ENCODE assay signal across 2 cellular contexts in the genomic region with DNA sequence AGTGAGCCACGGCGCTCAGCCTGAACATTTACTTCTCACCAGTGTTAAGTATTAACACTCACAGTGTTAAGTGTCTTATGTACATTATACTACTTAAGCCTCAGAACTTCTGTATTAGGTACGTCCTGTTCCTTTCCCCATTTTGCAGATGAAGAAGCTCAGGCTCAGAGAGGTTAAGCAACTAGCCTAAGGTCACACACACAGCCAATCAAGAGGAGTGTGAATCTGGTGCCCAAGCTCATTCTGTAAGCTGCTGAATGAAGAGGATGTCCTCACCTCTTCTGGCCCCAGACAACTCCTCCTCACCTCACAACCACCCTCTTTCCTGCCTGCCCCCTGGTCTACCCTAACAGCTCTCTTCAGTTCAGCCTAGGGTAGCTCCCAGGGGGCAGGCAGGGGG.
A peak's percentile ranks its signal among the peaks of the same experiment; 100 is the strongest.
TF ChIP-seq lines count a peak whose summit lies in the region.

No MANE protein-coding gene starts in this region.

TF ChIP-seq in HepG2, 621 proteins besides CTCF, POLR2A, EP300 and RAD21:
- no peak for TF ChIP-seq ATAD3A (CRISPR knock-in tag; IDR thresholded peaks at IDR 0.05)
- peak; percentile 58; the same call in 1 of the 2 replicates for TF ChIP-seq ZNF768 (CRISPR knock-in tag; IDR thresholded peaks at IDR 0.05)
- TF ChIP-seq, protein P1, sequence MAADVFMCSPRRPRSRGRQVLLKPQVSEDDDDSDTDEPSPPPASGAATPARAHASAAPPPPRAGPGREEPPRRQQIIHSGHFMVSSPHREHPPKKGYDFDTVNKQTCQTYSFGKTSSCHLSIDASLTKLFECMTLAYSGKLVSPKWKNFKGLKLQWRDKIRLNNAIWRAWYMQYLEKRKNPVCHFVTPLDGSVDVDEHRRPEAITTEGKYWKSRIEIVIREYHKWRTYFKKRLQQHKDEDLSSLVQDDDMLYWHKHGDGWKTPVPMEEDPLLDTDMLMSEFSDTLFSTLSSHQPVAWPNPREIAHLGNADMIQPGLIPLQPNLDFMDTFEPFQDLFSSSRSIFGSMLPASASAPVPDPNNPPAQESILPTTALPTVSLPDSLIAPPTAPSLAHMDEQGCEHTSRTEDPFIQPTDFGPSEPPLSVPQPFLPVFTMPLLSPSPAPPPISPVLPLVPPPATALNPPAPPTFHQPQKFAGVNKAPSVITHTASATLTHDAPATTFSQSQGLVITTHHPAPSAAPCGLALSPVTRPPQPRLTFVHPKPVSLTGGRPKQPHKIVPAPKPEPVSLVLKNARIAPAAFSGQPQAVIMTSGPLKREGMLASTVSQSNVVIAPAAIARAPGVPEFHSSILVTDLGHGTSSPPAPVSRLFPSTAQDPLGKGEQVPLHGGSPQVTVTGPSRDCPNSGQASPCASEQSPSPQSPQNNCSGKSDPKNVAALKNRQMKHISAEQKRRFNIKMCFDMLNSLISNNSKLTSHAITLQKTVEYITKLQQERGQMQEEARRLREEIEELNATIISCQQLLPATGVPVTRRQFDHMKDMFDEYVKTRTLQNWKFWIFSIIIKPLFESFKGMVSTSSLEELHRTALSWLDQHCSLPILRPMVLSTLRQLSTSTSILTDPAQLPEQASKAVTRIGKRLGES (CRISPR knock-in tag; IDR thresholded peaks at IDR 0.05; ENCODE audit: borderline replicate concordance) = no peak
- no peak for TF ChIP-seq GMEB2 (CRISPR knock-in tag; IDR thresholded peaks at IDR 0.05; ENCODE audit: low read depth)
- no peak for TF ChIP-seq NR2F6 (IDR thresholded peaks at IDR 0.05)
- no peak for TF ChIP-seq NR2F6 (CRISPR knock-in tag; IDR thresholded peaks at IDR 0.05)
- TF ChIP-seq BCL3 (CRISPR knock-in tag; IDR thresholded peaks at IDR 0.05) = no peak

TF ChIP-seq in WTC11, 78 proteins besides CTCF, POLR2A, EP300 and RAD21:
- TF ChIP-seq NFATC4 (CRISPR knock-in tag; IDR thresholded peaks at IDR 0.05) = no peak
- TF ChIP-seq KAT7 (CRISPR knock-in tag; IDR thresholded peaks at IDR 0.05; ENCODE audit: borderline replicate concordance) = no peak
- TF ChIP-seq, protein P2, sequence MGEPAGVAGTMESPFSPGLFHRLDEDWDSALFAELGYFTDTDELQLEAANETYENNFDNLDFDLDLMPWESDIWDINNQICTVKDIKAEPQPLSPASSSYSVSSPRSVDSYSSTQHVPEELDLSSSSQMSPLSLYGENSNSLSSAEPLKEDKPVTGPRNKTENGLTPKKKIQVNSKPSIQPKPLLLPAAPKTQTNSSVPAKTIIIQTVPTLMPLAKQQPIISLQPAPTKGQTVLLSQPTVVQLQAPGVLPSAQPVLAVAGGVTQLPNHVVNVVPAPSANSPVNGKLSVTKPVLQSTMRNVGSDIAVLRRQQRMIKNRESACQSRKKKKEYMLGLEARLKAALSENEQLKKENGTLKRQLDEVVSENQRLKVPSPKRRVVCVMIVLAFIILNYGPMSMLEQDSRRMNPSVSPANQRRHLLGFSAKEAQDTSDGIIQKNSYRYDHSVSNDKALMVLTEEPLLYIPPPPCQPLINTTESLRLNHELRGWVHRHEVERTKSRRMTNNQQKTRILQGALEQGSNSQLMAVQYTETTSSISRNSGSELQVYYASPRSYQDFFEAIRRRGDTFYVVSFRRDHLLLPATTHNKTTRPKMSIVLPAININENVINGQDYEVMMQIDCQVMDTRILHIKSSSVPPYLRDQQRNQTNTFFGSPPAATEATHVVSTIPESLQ (CRISPR knock-in tag; IDR thresholded peaks at IDR 0.05) = no peak
- no peak for TF ChIP-seq OVOL2 (CRISPR knock-in tag; IDR thresholded peaks at IDR 0.05; ENCODE audit: borderline replicate concordance)
- TF ChIP-seq, protein P3, sequence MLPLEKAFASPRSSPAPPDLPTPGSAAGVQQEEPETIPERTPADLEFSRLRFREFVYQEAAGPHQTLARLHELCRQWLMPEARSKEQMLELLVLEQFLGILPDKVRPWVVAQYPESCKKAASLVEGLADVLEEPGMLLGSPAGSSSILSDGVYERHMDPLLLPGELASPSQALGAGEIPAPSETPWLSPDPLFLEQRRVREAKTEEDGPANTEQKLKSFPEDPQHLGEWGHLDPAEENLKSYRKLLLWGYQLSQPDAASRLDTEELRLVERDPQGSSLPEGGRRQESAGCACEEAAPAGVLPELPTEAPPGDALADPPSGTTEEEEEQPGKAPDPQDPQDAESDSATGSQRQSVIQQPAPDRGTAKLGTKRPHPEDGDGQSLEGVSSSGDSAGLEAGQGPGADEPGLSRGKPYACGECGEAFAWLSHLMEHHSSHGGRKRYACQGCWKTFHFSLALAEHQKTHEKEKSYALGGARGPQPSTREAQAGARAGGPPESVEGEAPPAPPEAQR (CRISPR knock-in tag; IDR thresholded peaks at IDR 0.05) = no peak
- no peak for TF ChIP-seq MXD4 (CRISPR knock-in tag; IDR thresholded peaks at IDR 0.05; ENCODE audit: borderline replicate concordance)
- no peak for TF ChIP-seq USF2 (CRISPR knock-in tag; IDR thresholded peaks at IDR 0.05)
TF ChIP-seq in WTC11: peak in this region for 0.
